ENCODE assay signal across 30 cellular contexts in genomic region chr11:30365793-30366517, GRCh38. TPM values are rescaled to one million over a fixed set of nuclear protein-coding genes. Genes with fewer than 3 reads are reported as not detected.
DNase-seq lines count a peak whose midpoint lies in the region; ATAC-seq, FAIRE-seq and TF ChIP-seq lines count a peak whose summit lies in the region.
"Had no signal": no experiment of that assay in that cellular context is flagged by ENCODE, and none has a peak within 500 bp of the region (broad histone marks: within the 10 kb centered on the region; RNA-seq: fewer than 3 reads in every experiment).

No MANE protein-coding gene starts in this region.

- no peaks in the 10 kb centered on the region for H3K4me1 Mint-ChIP-seq in T-cell
- H3K4me1 Mint-ChIP-seq: activated naive CD4-positive, alpha-beta T cell treated with anti-CD3 and anti-CD28 coated beads, Interleukin-2, amount 50 U/mL, for 24 hours; stimulated activated naive CD8-positive, alpha-beta T cell treated with anti-CD3 and anti-CD28 coated beads, Interleukin-15, amount 100 ng/mL, for 72 hours; T-helper 17 cell had no signal

- peaks cover 5% of the 10 kb centered on the region; the same call in 1 of the 2 replicates for H3K4me1 ChIP-seq in GM12878 (ENCODE audit: control insufficient read depth, insufficient read depth, low read length)
- H3K4me1 ChIP-seq: A549, thyroid gland had no signal

- no peak overlapping the region; the same call in 1 of the 2 replicates for H3K4me2 ChIP-seq in GM12878 (ENCODE audit: control insufficient read depth, insufficient read depth)
- H3K4me2 ChIP-seq: A549, SK-N-SH had no signal

- in situ Hi-C loops in GM12878 (cut with MboI), result no loop called here

- RAD21 ChIA-PET in GM12878 (lab: Charles Lee; ENCODE audit: unreplicated experiment), result no interaction called here

- no peak overlapping the region for H2AFZ ChIP-seq in GM12878 (ENCODE audit: control insufficient read depth, low read depth, low read length)

- H3K27me3 ChIP-seq in GM12878 (replicated peaks in 1 of 2; ENCODE audit: control insufficient read depth in 2 of 2, insufficient read depth in 2 of 2, low read length in 1 of 2), result no peaks in the 10 kb centered on the region; a peak in 1 of 4 replicates
- H3K27me3 ChIP-seq: thyroid gland had no signal

- ATAC-seq in GM18499 (IDR thresholded peaks at IDR 0.05; ENCODE audit: insufficient read depth, unreplicated experiment) (peak; percentile 64), GM21381 (IDR thresholded peaks at IDR 0.05; ENCODE audit: unreplicated experiment) (peak; percentile 61), HG03025 (IDR thresholded peaks at IDR 0.05; ENCODE audit: low FRiP score, unreplicated experiment) (peak; percentile 53), GM12878 (peak; percentile 34; the same call in 2 of the 3 replicates), T-cell (replicated peaks in 1 of 4) (no peak)
- no peak for ATAC-seq in activated naive CD4-positive, alpha-beta T cell treated with anti-CD3 and anti-CD28 coated beads, Interleukin-2, amount 50 U/mL, for 72 hours
- ATAC-seq: A549; activated CD8-positive, alpha-beta T cell treated with anti-CD3 and anti-CD28 coated beads, Interleukin-2, amount 10 ng/mL, durations not matched to agents 7 days and 5 days; HCT116; natural killer cell treated with Interleukin-12 subunit alpha and Interleukin-12 subunit beta and Interleukin-15 and Interleukin-18, amount 100 ng/mL, for 72 hours; stimulated activated naive CD8-positive, alpha-beta T cell treated with anti-CD3 and anti-CD28 coated beads, Interleukin-15, amount 100 ng/mL, for 72 hours; T-helper 17 cell had no signal

- CTCF ChIA-PET in GM12878 (lab: Yijun Ruan, JAX) (interaction anchor here (1.0 kb wide), 1 partner anchor 21 kb away, joined by 4 read pairs; no protein-coding TSS in a partner anchor), T-cell (lab: Charles Lee) (no interaction called here)

- DNase-seq in GM12878 (ENCODE audit: low read depth, low spot score) (no peak), H54 (ENCODE audit: insufficient read length, low spot score) (no peak), T-cell (no peak), HPDE6-E6E7 (ENCODE audit: extremely low spot score) (no peak)
- no peak for DNase-seq in activated naive CD4-positive, alpha-beta T cell treated with anti-CD3 and anti-CD28 coated beads, Interleukin-2, amount 50 U/mL, for 72 hours (ENCODE audit: low spot score in 2 of 2)
- DNase-seq: activated CD4-positive, CD25-positive, alpha-beta regulatory T cell treated with anti-CD3 and anti-CD28 coated beads, Interleukin-2, amount 50 U/mL, for 72 hours; activated CD8-positive, alpha-beta T cell treated with anti-CD3 and anti-CD28 coated beads, Interleukin-2, amount 10 ng/mL, durations not matched to agents 7 days and 5 days; AML-193; aorta; CD4-positive, alpha-beta T cell; effector CD4-positive, alpha-beta T cell; Karpas-422; NCI-H146; NCI-H2107; OCI-M1; SK-N-SH; stimulated activated naive CD8-positive, alpha-beta T cell treated with anti-CD3 and anti-CD28 coated beads, Interleukin-15, amount 100 ng/mL, for 72 hours; T-helper 17 cell; thyroid gland had no signal

- no peak for TF ChIP-seq CTCF in GM12878 (IDR thresholded peaks at IDR 0.05 in 2 of 3, conservative IDR thresholded peaks at IDR 0.05 in 1 of 3; ENCODE audit: control insufficient read depth in 2 of 3, extremely low read depth in 1 of 3, insufficient read depth in 1 of 3, low read depth in 3 of 3, low read length in 3 of 3)

- H3K36me3 ChIP-seq in GM12878 (ENCODE audit: control insufficient read depth in 2 of 2, insufficient read depth in 2 of 2, low read length in 1 of 2), result no peaks in the 10 kb centered on the region
- H3K36me3 ChIP-seq: thyroid gland had no signal

- FAIRE-seq in GM12878 (lab: Jason Lieb, UNC) (no peak), H54 (lab: Jason Lieb, UNC) (no peak)
- FAIRE-seq: A549, colon, keratinocyte had no signal

- intact Hi-C loops in GM12878 (cut with micrococcal nuclease; ENCODE audit: unreplicated experiment), result no loop called here

- H3K79me2 ChIP-seq in GM12878 (ENCODE audit: control insufficient read depth, insufficient read depth, low read length), result no peaks in the 10 kb centered on the region

- H3K27me3 Mint-ChIP-seq in T-cell, result peaks cover 2 to 6% of the 10 kb centered on the region in 2 donors
- H3K27me3 Mint-ChIP-seq: CD4-positive, alpha-beta T cell had no signal

- SMC1A ChIA-PET in GM12878 (lab: Charles Lee; ENCODE audit: uncharacterized antibody, unreplicated experiment), result interaction anchor here (1.4 to 2.0 kb wide), 3 partner anchors 9 to 22 kb away, joined by 3 to 6 read pairs (median 5); no protein-coding TSS in a partner anchor

- TF ChIP-seq EP300 in GM12878 (IDR thresholded peaks at IDR 0.05; ENCODE audit: borderline replicate concordance in 1 of 2, control insufficient read depth in 1 of 2, low read depth in 2 of 2, low read length in 2 of 2), result no peak

- no peak overlapping the region for H3K9ac ChIP-seq in GM12878 (ENCODE audit: control insufficient read depth, insufficient read depth, low read length)
- H3K9ac ChIP-seq: SK-N-SH had no signal

- peaks cover 4% of the 10 kb centered on the region in 2 donors for H3K9me3 Mint-ChIP-seq in activated naive CD4-positive, alpha-beta T cell treated with anti-CD3 and anti-CD28 coated beads, Interleukin-2, amount 50 U/mL, for 72 hours
- no peaks in the 10 kb centered on the region for H3K9me3 Mint-ChIP-seq in T-cell
- H3K9me3 Mint-ChIP-seq: activated naive CD4-positive, alpha-beta T cell treated with anti-CD3 and anti-CD28 coated beads, Interleukin-2, amount 50 U/mL, for 24 hours; activated T-helper 2 cell treated with anti-CD3 and anti-CD28 coated beads, Interferon-gamma antibody, Interleukin-2, Interleukin-4, amounts not matched to agents 10 μg/mL and 5 μg/mL and 100 μg/mL, durations not matched to agents 14 hours and 24 hours and 36 hours; CD4-positive, alpha-beta T cell had no signal

- no peak overlapping the region for H3K4me3 Mint-ChIP-seq in T-cell
- H3K4me3 Mint-ChIP-seq: activated CD8-positive, alpha-beta T cell treated with anti-CD3 and anti-CD28 coated beads, Interleukin-2, amount 10 ng/mL, durations not matched to agents 7 days and 5 days; activated naive CD4-positive, alpha-beta T cell treated with anti-CD3 and anti-CD28 coated beads, Interleukin-2, amount 50 U/mL, for 24 hours; CD4-positive, alpha-beta T cell; natural killer cell treated with Interleukin-12 subunit alpha and Interleukin-12 subunit beta and Interleukin-15 and Interleukin-18, amount 100 ng/mL, for 72 hours; stimulated activated naive CD8-positive, alpha-beta T cell treated with anti-CD3 and anti-CD28 coated beads, Interleukin-15, amount 100 ng/mL, for 72 hours; T-helper 17 cell had no signal

- no peak overlapping the region for H3K4me3 ChIP-seq in GM12878
- H3K4me3 ChIP-seq: A549, thyroid gland had no signal

- no TSS peak for BruUV-seq in GM12878 (replicated peaks; lab: Mats Ljungman, UMichigan)

- WGBS in GM12878 (ENCODE audit: insufficient coverage, insufficient replicate concordance, low lambda C conversion rate, missing lambda C conversion rate), result 64% methylated on average over 3 of the region's 3 CpGs

- peaks cover 0 to 4% of the 10 kb centered on the region in 2 donors for H3K36me3 Mint-ChIP-seq in activated naive CD4-positive, alpha-beta T cell treated with anti-CD3 and anti-CD28 coated beads, Interleukin-2, amount 50 U/mL, for 72 hours
- H3K36me3 Mint-ChIP-seq in T-cell, result no peaks in the 10 kb centered on the region
- H3K36me3 Mint-ChIP-seq: activated naive CD4-positive, alpha-beta T cell treated with anti-CD3 and anti-CD28 coated beads, Interleukin-2, amount 50 U/mL, for 24 hours; natural killer cell treated with Interleukin-12 subunit alpha and Interleukin-12 subunit beta and Interleukin-15 and Interleukin-18, amount 100 ng/mL, for 72 hours had no signal

- TF ChIP-seq POLR2A in GM12878 (IDR thresholded peaks at IDR 0.05; ENCODE audit: low read depth, low read length) (no peak), H54 (IDR thresholded peaks at IDR 0.05; ENCODE audit: low read depth, low read length) (no peak)

- H3K27ac Mint-ChIP-seq in activated naive CD4-positive, alpha-beta T cell treated with anti-CD3 and anti-CD28 coated beads, Interleukin-2, amount 50 U/mL, for 72 hours, result no peak overlapping the region
- no peak overlapping the region for H3K27ac Mint-ChIP-seq in T-cell
- H3K27ac Mint-ChIP-seq: activated CD8-positive, alpha-beta T cell treated with anti-CD3 and anti-CD28 coated beads, Interleukin-2, amount 10 ng/mL, durations not matched to agents 7 days and 5 days; activated naive CD4-positive, alpha-beta T cell treated with anti-CD3 and anti-CD28 coated beads, Interleukin-2, amount 50 U/mL, for 24 hours; activated T-helper 2 cell treated with anti-CD3 and anti-CD28 coated beads, Interferon-gamma antibody, Interleukin-2, Interleukin-4, amounts not matched to agents 10 μg/mL and 5 μg/mL and 100 μg/mL, durations not matched to agents 14 hours and 24 hours and 36 hours; CD4-positive, alpha-beta T cell; natural killer cell treated with Interleukin-12 subunit alpha and Interleukin-12 subunit beta and Interleukin-15 and Interleukin-18, amount 100 ng/mL, for 72 hours; stimulated activated naive CD8-positive, alpha-beta T cell treated with anti-CD3 and anti-CD28 coated beads, Interleukin-15, amount 100 ng/mL, for 72 hours; T-helper 17 cell had no signal

- H3K9me3 ChIP-seq in GM12878 (replicated peaks; ENCODE audit: control insufficient read depth, insufficient read depth, low read length), result no peaks in the 10 kb centered on the region
- H3K9me3 ChIP-seq: A549, SK-N-SH, thyroid gland had no signal

- TF ChIP-seq RAD21 in GM12878 (IDR thresholded peaks at IDR 0.05; ENCODE audit: insufficient read depth, low read depth, low read length), result no peak

- no peak overlapping the region for H3K27ac ChIP-seq in GM12878 (ENCODE audit: control insufficient read depth, insufficient read depth)
- H3K27ac ChIP-seq: A549, epithelial cell of prostate, thyroid gland had no signal

- no peaks in the 10 kb centered on the region for H4K20me1 ChIP-seq in GM12878 (ENCODE audit: control insufficient read depth, insufficient read depth)

- POLR2A ChIA-PET in GM12878 (lab: Charles Lee), result no interaction called here
- POLR2A ChIA-PET in T-cell (lab: Charles Lee), result no interaction called here

RNA-seq across cellular contexts. Expression of gene ARL14EP, which starts 43.1 kb away (rescaled TPM):
- 85.2 and 89.9 TPM in 2 replicates for total RNA-seq in GM12878 (2013; cell fraction: nucleolus; rRNA removed)
- total RNA-seq in GM12878 (2014; rRNA removed), result 21.5 and 26.6 TPM in 2 replicates
- 28.4 and 30.0 TPM in 2 replicates for total RNA-seq in GM12878 (2014; rRNA removed; fragmentation: Illumina TruSeq; extraction: Trizol)
- total RNA-seq in GM12878 (2021), result 29.8 and 31.7 TPM in 2 replicates
- 24.9 TPM for polyA plus RNA-seq in GM12878 (2011; ENCODE audit: low read depth)
- polyA plus RNA-seq in GM12878 (2011; rRNA removed), result 59.8 and 112 TPM in 2 replicates
- polyA plus RNA-seq in GM12878 (2011; cell fraction: cytosol; rRNA removed), result 11.6 and 16.8 TPM in 2 replicates
- polyA plus RNA-seq in GM12878 (2011; cell fraction: nucleus; rRNA removed), result 27.7 and 27.9 TPM in 2 replicates
- 26.8 and 33.3 TPM in 2 replicates for polyA plus RNA-seq in GM12878 (2012)
- 44.3 and 50.6 TPM in 2 replicates for polyA plus RNA-seq in GM12878 (2014; fragmentation: Illumina TruSeq; extraction: Trizol)
- polyA plus RNA-seq in GM12878 (2014; fragmentation: Nextera tagmentation; extraction: Ambion mirVana), result 10 to 100 TPM; 41.3 to 56.7 TPM
- 18.1 and 18.3 TPM in 2 replicates for polyA plus RNA-seq in GM12878 (2014; rRNA removed)
- polyA plus RNA-seq in GM12878 (2016; fragmentation: Nextera tagmentation; extraction: Ambion mirVana), result 10 to 100 TPM; 48.8 to 50.8 TPM
- polyA minus RNA-seq in GM12878 (2011; rRNA and poly(A)+ RNA removed), result 16.3 and 36.1 TPM in 2 replicates
- 8.3 and 14.8 TPM in 2 replicates for polyA minus RNA-seq in GM12878 (2011; cell fraction: cytosol; rRNA and poly(A)+ RNA removed)
- 29.4 and 32.7 TPM in 2 replicates for polyA minus RNA-seq in GM12878 (2011; cell fraction: nucleus; rRNA and poly(A)+ RNA removed)
- total RNA-seq in activated naive CD4-positive, alpha-beta T cell treated with anti-CD3 and anti-CD28 coated beads, Interleukin-2, amount 50 U/mL, for 72 hours, result 10 to 100 TPM; 14.5 to 19.5 TPM
- 10 to 100 TPM; 29.8 to 43.8 (median 39.2) TPM for total RNA-seq in T-cell

Comparison
In these comparisons a context has a peak if more than half of its experiments do, and no peak if none do; other contexts are left out.
1. ATAC-seq: peak in GM18499 (single experiment), GM21381 (single experiment), HG03025 (single experiment) and GM12878 (single experiment); none in activated naive CD4-positive, alpha-beta T cell treated with anti-CD3 and anti-CD28 coated beads, Interleukin-2, amount 50 U/mL, for 72 hours (0 of 2) and T-cell (0 of 4).